ENCODE assay signal across 19 cellular contexts in the genomic region with DNA sequence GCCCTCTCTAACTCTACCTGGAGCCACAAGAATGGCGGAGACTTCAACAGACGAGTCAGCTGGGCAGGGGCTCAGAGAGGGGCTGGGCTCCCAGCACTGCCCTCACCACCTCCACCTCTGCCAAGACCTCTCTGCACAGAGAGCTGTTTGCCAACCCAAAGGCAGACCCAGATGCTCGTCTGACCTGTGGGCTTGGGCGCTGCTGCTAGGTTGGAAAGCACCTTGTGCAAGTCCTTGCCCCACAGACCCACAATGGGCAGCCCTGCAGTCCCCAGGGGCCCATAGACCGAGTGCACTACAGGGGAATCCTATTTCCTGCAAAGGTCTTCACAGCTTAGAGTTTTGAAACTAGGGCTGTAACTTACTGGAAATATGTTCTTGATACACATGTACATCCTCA. TPM values are rescaled to one million over a fixed set of nuclear protein-coding genes. Genes with fewer than 3 reads are reported as not detected.
DNase-seq lines count a peak whose midpoint lies in the region; ATAC-seq and TF ChIP-seq lines count a peak whose summit lies in the region.
"Had no signal": no experiment of that assay in that cellular context is flagged by ENCODE, and none has a peak within 500 bp of the region (broad histone marks: within the 10 kb centered on the region; RNA-seq: fewer than 3 reads in every experiment).

No MANE protein-coding gene starts in this region.

- no peak overlapping the region for H3K27ac ChIP-seq in adrenal gland

- peaks cover 29% of the 10 kb centered on the region for H3K36me3 Mint-ChIP-seq in mesothelial cell of epicardium

- H2AFZ ChIP-seq in Loucy (ENCODE audit: low read length), result no peak overlapping the region

- no peak overlapping the region for H3K9ac ChIP-seq in Loucy (ENCODE audit: low read depth, low read length, poor library complexity, severe bottlenecking)
- H3K9ac ChIP-seq: SK-N-SH had no signal

- H3F3A ChIP-seq in Loucy (ENCODE audit: low read depth), result no peaks in the 10 kb centered on the region

- ATAC-seq in GM18868 (IDR thresholded peaks at IDR 0.05; ENCODE audit: unreplicated experiment) (peak; percentile 51), GM19467 (IDR thresholded peaks at IDR 0.05; ENCODE audit: unreplicated experiment) (no peak)
- ATAC-seq: HepG2, Panc1, T-cell had no signal

- H3K27me3 ChIP-seq in Loucy (ENCODE audit: insufficient read depth, low read length, poor library complexity, severe bottlenecking) (no peaks in the 10 kb centered on the region), adrenal gland (no peaks in the 10 kb centered on the region)

- H3K27ac Mint-ChIP-seq in mesothelial cell of epicardium, result peak overlapping the region; percentile 60
- H3K27ac Mint-ChIP-seq: CD4-positive, alpha-beta memory T cell; T-cell had no signal

- intact Hi-C loops in adrenal gland (cut with DNase I), result no loop called here

- no peaks in the 10 kb centered on the region for H3K9me3 ChIP-seq in Loucy (ENCODE audit: insufficient read depth, low read depth, low read length)
- no peaks in the 10 kb centered on the region for H3K9me3 ChIP-seq in adrenal gland (replicated peaks in 1 of 3)
- H3K9me3 ChIP-seq: SK-N-SH had no signal

- H4K20me1 ChIP-seq in Loucy (ENCODE audit: insufficient read depth, low read length, poor library complexity, severe bottlenecking), result no peaks in the 10 kb centered on the region

- no peaks in the 10 kb centered on the region for H3K79me2 ChIP-seq in Loucy (ENCODE audit: insufficient read depth, low read length)

- WGBS in adrenal gland, 4 donors, result 80 to 85% (median 81%) methylated on average over 4 to 5 of the region's 5 CpGs; no CpG with 5 or more reads in 1 of the 4 donors

- no peak for TF ChIP-seq POLR2A in adrenal gland (IDR thresholded peaks at IDR 0.05)

- H3K36me3 ChIP-seq in Loucy (ENCODE audit: insufficient read depth, low read length) (peaks cover 16% of the 10 kb centered on the region; the same call in 1 of the 2 replicates), adrenal gland (replicated peaks in 1 of 2) (no peaks in the 10 kb centered on the region)

- peak overlapping the region; percentile 13 for H3K4me2 ChIP-seq in Loucy (ENCODE audit: low read depth, low read length, poor library complexity, severe bottlenecking)
- H3K4me2 ChIP-seq: SK-N-SH had no signal

- no peak for TF ChIP-seq CTCF in Loucy (conservative IDR thresholded peaks at IDR 0.05; ENCODE audit: low read length)
- TF ChIP-seq CTCF in mesothelial cell of epicardium (IDR thresholded peaks at IDR 0.05; ENCODE audit: unreplicated experiment), result no peak
- TF ChIP-seq CTCF in adrenal gland (IDR thresholded peaks at IDR 0.05), result no peak

- peaks cover 13% of the 10 kb centered on the region for H3K4me1 ChIP-seq in Loucy (ENCODE audit: insufficient read depth, low read length, poor library complexity, severe bottlenecking)
- no peaks in the 10 kb centered on the region for H3K4me1 ChIP-seq in adrenal gland (replicated peaks in 1 of 2)

- H3K27me3 Mint-ChIP-seq in mesothelial cell of epicardium (ENCODE audit: low read depth), result no peaks in the 10 kb centered on the region
- H3K27me3 Mint-ChIP-seq: CD4-positive, alpha-beta memory T cell; T-cell had no signal

- DNase-seq in mesothelial cell of epicardium (ENCODE audit: low spot score in 2 of 2, unreplicated experiment in 2 of 2) (no peak), NCI-H1694 (lab: John Stamatoyannopoulos, UW) (no peak), adrenal gland (no peak)
- DNase-seq in activated CD4-positive, alpha-beta T cell treated with anti-CD3 and anti-CD28 coated beads for 4 hours, result no peak
- DNase-seq: Calu3; CD4-positive, alpha-beta memory T cell; KG1; NCI-H1048; NCI-H1436 treated with DMSO at 0.1 percent for 48 hours; NCI-H2081; NCI-H510A; NCI-H774; SK-N-SH; T-cell had no signal

- peaks cover 7% of the 10 kb centered on the region for H3K9me3 Mint-ChIP-seq in mesothelial cell of epicardium

- H3K9me2 ChIP-seq in Loucy (replicated peaks; ENCODE audit: low read depth, low read length), result no peaks in the 10 kb centered on the region
- H3K9me2 ChIP-seq: SK-N-SH had no signal

- H3K4me1 Mint-ChIP-seq in mesothelial cell of epicardium, result peaks cover 53% of the 10 kb centered on the region
- H3K4me1 Mint-ChIP-seq: T-cell had no signal

- no peak overlapping the region for H3K4me3 Mint-ChIP-seq in mesothelial cell of epicardium
- H3K4me3 Mint-ChIP-seq: CD4-positive, alpha-beta memory T cell; T-cell had no signal

- H3K4me3 ChIP-seq in Loucy (ENCODE audit: low read length, poor library complexity, severe bottlenecking) (no peak overlapping the region), adrenal gland (no peak overlapping the region)

RNA-seq across cellular contexts. Expression of a gene that starts 13.3 kb away (rescaled TPM):
- 70.6 to 78.7 TPM (median 77.6 TPM) in 3 replicates for total RNA-seq in mesothelial cell of epicardium
- total RNA-seq in adrenal gland, result 1 to 10 TPM; 1.1 to 3.5 (median 1.9) TPM
- polyA plus RNA-seq in adrenal gland, result 10 to 100 TPM in 1 of 3 donors, 1 to 10 TPM in 2; 1.2 to 12.8 (median 3.3) TPM
- total RNA-seq: HepG2 had no signal
- polyA plus RNA-seq: HepG2, SK-N-SH had no signal

Comparison
In these comparisons a context has a peak if more than half of its experiments do, and no peak if none do; other contexts are left out.
1. RNA of a gene that starts 13.3 kb away (total RNA-seq): 70.6 to 78.7 TPM in mesothelial cell of epicardium; 1.1 to 3.5 TPM in adrenal gland; every median in the first group is over 10 times any median in the second.